Comparison of ENCODE assay signal across 9 cellular contexts in genomic region chr7:140005754-140006503, GRCh38. TPM values are rescaled to one million over a fixed set of nuclear protein-coding genes. Genes with fewer than 3 reads are reported as not detected.
DNase-seq lines count a peak whose midpoint lies in the region; ATAC-seq and TF ChIP-seq lines count a peak whose summit lies in the region.
"Had no signal": no experiment of that assay in that cellular context is flagged by ENCODE, and none has a peak within 500 bp of the region (broad histone marks: within the 10 kb centered on the region; RNA-seq: fewer than 3 reads in every experiment).

No MANE protein-coding gene starts in this region.

- H4K8ac ChIP-seq in neuronal stem cell (ENCODE audit: low read depth, low read length), result no peak overlapping the region

- H3F3A ChIP-seq in MM.1S (ENCODE audit: insufficient read depth, low read length), result no peaks in the 10 kb centered on the region

- no peaks in the 10 kb centered on the region for H3K9me3 ChIP-seq in MM.1S (replicated peaks; ENCODE audit: insufficient read depth, low read length)
- no peaks in the 10 kb centered on the region for H3K9me3 ChIP-seq in neuronal stem cell (replicated peaks in 1 of 2; ENCODE audit: control insufficient read depth in 2 of 2, insufficient read depth in 1 of 2, low read depth in 1 of 2, low read length in 2 of 2)

- H3K14ac ChIP-seq in neuronal stem cell (ENCODE audit: low read length), result no peak overlapping the region

- H3K9me2 ChIP-seq in MM.1S (replicated peaks; ENCODE audit: insufficient read depth, low read length), result no peaks in the 10 kb centered on the region

- H3K4me3 ChIP-seq in GM06990 (replicated peaks; ENCODE audit: low read depth, low read length) (no peak overlapping the region), MM.1S (ENCODE audit: low read length) (no peak overlapping the region), epithelial cell of esophagus (ENCODE audit: low read length) (no peak overlapping the region), neuronal stem cell (ENCODE audit: low read length in 2 of 2) (no peak overlapping the region)

- H3K36me3 Mint-ChIP-seq in effector memory CD8-positive, alpha-beta T cell (ENCODE audit: insufficient read depth), result no peaks in the 10 kb centered on the region

- H3K4me1 ChIP-seq in MM.1S (ENCODE audit: low read length) (no peaks in the 10 kb centered on the region), neuronal stem cell (ENCODE audit: control insufficient read depth in 2 of 2, insufficient read depth in 1 of 2, low read depth in 1 of 2, low read length in 2 of 2) (peaks cover 0 to 2% of the 10 kb centered on the region in 2 donors)

- no peak overlapping the region for H3K27ac ChIP-seq in MM.1S (ENCODE audit: low read length)
- H3K27ac ChIP-seq in neuronal stem cell (replicated peaks; ENCODE audit: low read length), result no peak overlapping the region

- no peak overlapping the region for H3K4ac ChIP-seq in neuronal stem cell (ENCODE audit: low read length)

- H3K4me1 Mint-ChIP-seq in effector memory CD8-positive, alpha-beta T cell (ENCODE audit: low read depth in 2 of 2), result no peaks in the 10 kb centered on the region

- no peak overlapping the region for H2AFZ ChIP-seq in MM.1S (ENCODE audit: low read length)
- no peak overlapping the region for H2AFZ ChIP-seq in neuronal stem cell (ENCODE audit: low read length)

- WGBS in neuronal stem cell (ENCODE audit: extremely low coverage in 2 of 2, insufficient read length in 2 of 2, insufficient replicate concordance in 1 of 2), 2 donors, result no CpG with 5 or more reads among the region's 13 CpGs

- no peaks in the 10 kb centered on the region for H3K36me3 ChIP-seq in GM06990 (ENCODE audit: control insufficient read depth, insufficient read depth, low read length)
- H3K36me3 ChIP-seq in MM.1S (replicated peaks; ENCODE audit: insufficient read depth, low read length), result no peaks in the 10 kb centered on the region
- H3K36me3 ChIP-seq in neuronal stem cell (replicated peaks in 1 of 2; ENCODE audit: control insufficient read depth in 2 of 2, insufficient read depth in 2 of 2, low read length in 2 of 2), result no peaks in the 10 kb centered on the region

- no peak overlapping the region for H3K18ac ChIP-seq in neuronal stem cell (ENCODE audit: low read length)

- H4K20me1 ChIP-seq in MM.1S (ENCODE audit: insufficient read depth, low read length), result no peaks in the 10 kb centered on the region

- H4K91ac ChIP-seq in neuronal stem cell (ENCODE audit: low read depth, low read length, poor library complexity), result no peak overlapping the region

- no peak overlapping the region for H2BK5ac ChIP-seq in neuronal stem cell (ENCODE audit: low read length)

- H3K4me2 ChIP-seq in MM.1S (ENCODE audit: low read depth, low read length), result no peak overlapping the region
- H3K4me2 ChIP-seq in neuronal stem cell (ENCODE audit: insufficient read depth, low read length, poor library complexity, severe bottlenecking), result no peak overlapping the region

- H2BK15ac ChIP-seq in neuronal stem cell (ENCODE audit: low read length), result no peak overlapping the region

- no peaks in the 10 kb centered on the region for H3K79me1 ChIP-seq in neuronal stem cell (ENCODE audit: low read depth, low read length)

- no peak overlapping the region for H2BK120ac ChIP-seq in neuronal stem cell (ENCODE audit: low read depth, low read length)

- H3K27me3 ChIP-seq in GM06990 (replicated peaks; ENCODE audit: control insufficient read depth, insufficient read depth, low read length) (no peaks in the 10 kb centered on the region), MM.1S (replicated peaks; ENCODE audit: insufficient read depth, low read length) (no peaks in the 10 kb centered on the region), neuronal stem cell (ENCODE audit: control insufficient read depth in 3 of 3, insufficient read depth in 3 of 3, low read depth in 1 of 3, low read length in 3 of 3) (no peaks in the 10 kb centered on the region)

- H3K79me2 ChIP-seq in MM.1S (ENCODE audit: low read length), result no peaks in the 10 kb centered on the region

- H3K9me3 Mint-ChIP-seq in effector memory CD8-positive, alpha-beta T cell, result no peaks in the 10 kb centered on the region
- H3K9me3 Mint-ChIP-seq: activated T-cell treated with anti-CD3 and anti-CD28 coated beads, Interleukin-2, amount 50 U/mL, for 4 hours had no signal

- H2AK5ac ChIP-seq in neuronal stem cell (ENCODE audit: low read depth, low read length), result no peak overlapping the region

- TF ChIP-seq CTCF in GM06990 (IDR thresholded peaks at IDR 0.05; ENCODE audit: insufficient read depth, low read length, poor library complexity, severe bottlenecking) (peak; percentile 35), MM.1S (IDR thresholded peaks at IDR 0.05; ENCODE audit: low read length) (peak; percentile 12; the same call in 1 of the 2 replicates), epithelial cell of esophagus (IDR thresholded peaks at IDR 0.05; ENCODE audit: insufficient read depth, low read depth, low read length, missing control alignments) (peak; percentile 40)

- H3K23ac ChIP-seq in neuronal stem cell (ENCODE audit: low read depth, low read length, poor library complexity), result no peak overlapping the region

- peaks cover 0 to 6% of the 10 kb centered on the region in 2 donors for H3K27me3 Mint-ChIP-seq in effector memory CD8-positive, alpha-beta T cell

- DNase-seq in GM06990 (ENCODE audit: extremely low read depth, insufficient read length) (no peak), MM.1S (no peak), epithelial cell of esophagus (ENCODE audit: low read depth) (peak; percentile 32), neuronal stem cell (ENCODE audit: low spot score) (peak; percentile 20), DMS153 treated with DMSO at 0.1 percent for 48 hours (lab: John Stamatoyannopoulos, UW; ENCODE audit: unreplicated experiment) (no peak), retina (no peak)
- no peak for DNase-seq in effector memory CD8-positive, alpha-beta T cell
- DNase-seq: activated T-cell treated with anti-CD3 and anti-CD28 coated beads, Interleukin-2, amount 50 U/mL, for 4 hours; stimulated activated CD4-positive, alpha-beta T cell treated with anti-CD3 and anti-CD28 coated beads, Interleukin-4, amount 100 ng/mL, for 1 hour had no signal

- no peak overlapping the region for H3K27ac Mint-ChIP-seq in effector memory CD8-positive, alpha-beta T cell

- no peak for ATAC-seq in effector memory CD8-positive, alpha-beta T cell (replicated peaks)
- ATAC-seq: activated T-cell treated with anti-CD3 and anti-CD28 coated beads, Interleukin-2, amount 50 U/mL, for 4 hours had no signal

- H3K9ac ChIP-seq in MM.1S (ENCODE audit: low read length) (no peak overlapping the region), neuronal stem cell (ENCODE audit: low read depth, low read length, poor library complexity) (no peak overlapping the region)

- no peak overlapping the region for H3K4me3 Mint-ChIP-seq in effector memory CD8-positive, alpha-beta T cell
- H3K4me3 Mint-ChIP-seq: activated T-cell treated with anti-CD3 and anti-CD28 coated beads, Interleukin-2, amount 50 U/mL, for 4 hours had no signal

- H2BK12ac ChIP-seq in neuronal stem cell (ENCODE audit: low read length), result no peak overlapping the region

RNA-seq across cellular contexts. Expression of gene PARP12, which starts 56.8 kb away (rescaled TPM):
- 0.32 TPM for polyA plus RNA-seq in neuronal stem cell (2013, experiment 1 of 2)
- 0.43 TPM for polyA plus RNA-seq in neuronal stem cell (2013, experiment 2 of 2)

Comparison
In these comparisons a context has a peak if more than half of its experiments do, and no peak if none do; other contexts are left out.
1. DNase-seq: peak in epithelial cell of esophagus (single experiment) and neuronal stem cell (single experiment); none in GM06990 (single experiment), MM.1S (single experiment), effector memory CD8-positive, alpha-beta T cell (0 of 3), DMS153 treated with DMSO at 0.1 percent for 48 hours (single experiment) and retina (single experiment).
2. Peak in every context shown above with its lines, with median percentiles within 50 percentile points of each other: CTCF ChIP-seq.